ENCODE assay signal across 1 cellular context in the genomic region with DNA sequence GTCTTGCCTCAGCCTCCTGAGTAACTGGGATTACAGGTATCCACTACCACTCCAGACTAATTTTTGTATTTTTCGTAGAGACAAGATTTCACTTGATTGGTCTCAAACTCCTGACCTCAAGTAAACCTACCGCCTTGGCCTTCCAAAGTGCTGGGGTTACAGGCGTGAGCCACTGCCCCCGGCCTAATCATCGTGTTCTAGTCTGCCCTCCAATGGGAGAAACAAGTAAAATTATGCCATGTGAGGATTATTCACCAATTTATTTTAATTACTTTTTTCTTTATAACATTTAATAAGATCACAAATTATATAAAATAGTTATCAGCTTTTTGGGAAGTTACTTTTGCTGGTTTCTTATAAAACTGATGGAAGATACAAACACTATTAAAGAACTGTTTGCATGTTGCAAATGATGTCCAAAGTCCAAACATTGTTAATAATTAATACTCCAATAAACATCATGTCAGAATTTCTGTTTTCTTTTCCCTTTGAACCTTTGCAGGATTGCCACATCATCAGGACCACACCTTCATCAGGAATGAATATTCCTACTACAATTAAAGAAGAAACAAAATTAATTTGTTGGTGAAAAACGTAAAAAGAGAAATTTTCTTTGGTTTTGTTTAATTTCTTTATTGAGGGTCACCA.
TF ChIP-seq lines count a peak whose summit lies in the region.

No MANE protein-coding gene starts in this region.

TF ChIP-seq in HepG2, 621 proteins besides CTCF, POLR2A, EP300 and RAD21 (continued from another document and continues in another):
- TF ChIP-seq TOPORS (CRISPR knock-in tag; IDR thresholded peaks at IDR 0.05), result no peak
- TF ChIP-seq ZNF121 (CRISPR knock-in tag; IDR thresholded peaks at IDR 0.05), result no peak
- TF ChIP-seq ZBTB42 (CRISPR knock-in tag; IDR thresholded peaks at IDR 0.05), result no peak
- TF ChIP-seq RXRA (CRISPR knock-in tag; IDR thresholded peaks at IDR 0.05), result peak; percentile 42; the same call in 1 of the 2 replicates
- TF ChIP-seq, protein P1, sequence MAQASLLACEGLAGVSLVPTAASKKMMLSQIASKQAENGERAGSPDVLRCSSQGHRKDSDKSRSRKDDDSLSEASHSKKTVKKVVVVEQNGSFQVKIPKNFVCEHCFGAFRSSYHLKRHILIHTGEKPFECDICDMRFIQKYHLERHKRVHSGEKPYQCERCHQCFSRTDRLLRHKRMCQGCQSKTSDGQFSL (CRISPR knock-in tag; IDR thresholded peaks at IDR 0.05), result no peak
- TF ChIP-seq AKAP8 (CRISPR knock-in tag; IDR thresholded peaks at IDR 0.05), result no peak
- TF ChIP-seq SKIL (CRISPR knock-in tag; IDR thresholded peaks at IDR 0.05; ENCODE audit: borderline replicate concordance), result no peak
- no peak for TF ChIP-seq DPF2 (CRISPR knock-in tag; IDR thresholded peaks at IDR 0.05; ENCODE audit: borderline replicate concordance, low read depth)
- TF ChIP-seq, protein P2, sequence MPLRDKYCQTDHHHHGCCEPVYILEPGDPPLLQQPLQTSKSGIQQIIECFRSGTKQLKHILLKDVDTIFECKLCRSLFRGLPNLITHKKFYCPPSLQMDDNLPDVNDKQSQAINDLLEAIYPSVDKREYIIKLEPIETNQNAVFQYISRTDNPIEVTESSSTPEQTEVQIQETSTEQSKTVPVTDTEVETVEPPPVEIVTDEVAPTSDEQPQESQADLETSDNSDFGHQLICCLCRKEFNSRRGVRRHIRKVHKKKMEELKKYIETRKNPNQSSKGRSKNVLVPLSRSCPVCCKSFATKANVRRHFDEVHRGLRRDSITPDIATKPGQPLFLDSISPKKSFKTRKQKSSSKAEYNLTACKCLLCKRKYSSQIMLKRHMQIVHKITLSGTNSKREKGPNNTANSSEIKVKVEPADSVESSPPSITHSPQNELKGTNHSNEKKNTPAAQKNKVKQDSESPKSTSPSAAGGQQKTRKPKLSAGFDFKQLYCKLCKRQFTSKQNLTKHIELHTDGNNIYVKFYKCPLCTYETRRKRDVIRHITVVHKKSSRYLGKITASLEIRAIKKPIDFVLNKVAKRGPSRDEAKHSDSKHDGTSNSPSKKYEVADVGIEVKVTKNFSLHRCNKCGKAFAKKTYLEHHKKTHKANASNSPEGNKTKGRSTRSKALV (CRISPR knock-in tag; IDR thresholded peaks at IDR 0.05), result no peak
- TF ChIP-seq ZNF891 (CRISPR knock-in tag; IDR thresholded peaks at IDR 0.05), result no peak
- TF ChIP-seq NFIB (CRISPR knock-in tag; IDR thresholded peaks at IDR 0.05; ENCODE audit: borderline replicate concordance), result no peak
- TF ChIP-seq NR2C2 (CRISPR knock-in tag; IDR thresholded peaks at IDR 0.05; ENCODE audit: borderline replicate concordance), result no peak
- no peak for TF ChIP-seq ZNF33A (CRISPR knock-in tag; IDR thresholded peaks at IDR 0.05; ENCODE audit: borderline replicate concordance)
- peak; percentile 76 for TF ChIP-seq GATAD2A (CRISPR knock-in tag; IDR thresholded peaks at IDR 0.05)
- TF ChIP-seq MED1 (CRISPR knock-in tag; IDR thresholded peaks at IDR 0.05), result peak; percentile 66
- TF ChIP-seq, protein P3, sequence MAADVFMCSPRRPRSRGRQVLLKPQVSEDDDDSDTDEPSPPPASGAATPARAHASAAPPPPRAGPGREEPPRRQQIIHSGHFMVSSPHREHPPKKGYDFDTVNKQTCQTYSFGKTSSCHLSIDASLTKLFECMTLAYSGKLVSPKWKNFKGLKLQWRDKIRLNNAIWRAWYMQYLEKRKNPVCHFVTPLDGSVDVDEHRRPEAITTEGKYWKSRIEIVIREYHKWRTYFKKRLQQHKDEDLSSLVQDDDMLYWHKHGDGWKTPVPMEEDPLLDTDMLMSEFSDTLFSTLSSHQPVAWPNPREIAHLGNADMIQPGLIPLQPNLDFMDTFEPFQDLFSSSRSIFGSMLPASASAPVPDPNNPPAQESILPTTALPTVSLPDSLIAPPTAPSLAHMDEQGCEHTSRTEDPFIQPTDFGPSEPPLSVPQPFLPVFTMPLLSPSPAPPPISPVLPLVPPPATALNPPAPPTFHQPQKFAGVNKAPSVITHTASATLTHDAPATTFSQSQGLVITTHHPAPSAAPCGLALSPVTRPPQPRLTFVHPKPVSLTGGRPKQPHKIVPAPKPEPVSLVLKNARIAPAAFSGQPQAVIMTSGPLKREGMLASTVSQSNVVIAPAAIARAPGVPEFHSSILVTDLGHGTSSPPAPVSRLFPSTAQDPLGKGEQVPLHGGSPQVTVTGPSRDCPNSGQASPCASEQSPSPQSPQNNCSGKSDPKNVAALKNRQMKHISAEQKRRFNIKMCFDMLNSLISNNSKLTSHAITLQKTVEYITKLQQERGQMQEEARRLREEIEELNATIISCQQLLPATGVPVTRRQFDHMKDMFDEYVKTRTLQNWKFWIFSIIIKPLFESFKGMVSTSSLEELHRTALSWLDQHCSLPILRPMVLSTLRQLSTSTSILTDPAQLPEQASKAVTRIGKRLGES (CRISPR knock-in tag; IDR thresholded peaks at IDR 0.05; ENCODE audit: borderline replicate concordance), result no peak
- no peak for TF ChIP-seq ZNF850 (CRISPR knock-in tag; conservative IDR thresholded peaks at IDR 0.05)
- TF ChIP-seq MTA3 (CRISPR knock-in tag; IDR thresholded peaks at IDR 0.05), result no peak
- no peak for TF ChIP-seq ZNF780A (CRISPR knock-in tag; IDR thresholded peaks at IDR 0.05)
- peak; percentile 64 for TF ChIP-seq HNF4G (IDR thresholded peaks at IDR 0.05; ENCODE audit: borderline replicate concordance, low read depth, low read length)
- no peak for TF ChIP-seq HNF4G (CRISPR knock-in tag; IDR thresholded peaks at IDR 0.05; ENCODE audit: borderline replicate concordance, low read depth)
- TF ChIP-seq XBP1 (CRISPR knock-in tag; IDR thresholded peaks at IDR 0.05), result no peak
- no peak for TF ChIP-seq ZNF607 (CRISPR knock-in tag; IDR thresholded peaks at IDR 0.05; ENCODE audit: borderline replicate concordance)
- TF ChIP-seq NFE2 (CRISPR knock-in tag; IDR thresholded peaks at IDR 0.05), result no peak
- TF ChIP-seq CSRNP2 (CRISPR knock-in tag; conservative IDR thresholded peaks at IDR 0.05; ENCODE audit: low read depth), result no peak
- TF ChIP-seq PPARG (CRISPR knock-in tag; conservative IDR thresholded peaks at IDR 0.05), result peak; percentile 64
- no peak for TF ChIP-seq ZZZ3 (CRISPR knock-in tag; IDR thresholded peaks at IDR 0.05; ENCODE audit: borderline replicate concordance)
- TF ChIP-seq RFX3 (CRISPR knock-in tag; IDR thresholded peaks at IDR 0.05), result no peak
- no peak for TF ChIP-seq ZNF574 (CRISPR knock-in tag; IDR thresholded peaks at IDR 0.05)
- TF ChIP-seq ZNF580 (CRISPR knock-in tag; IDR thresholded peaks at IDR 0.05; ENCODE audit: borderline replicate concordance, low read depth), result no peak
- TF ChIP-seq, protein P4, sequence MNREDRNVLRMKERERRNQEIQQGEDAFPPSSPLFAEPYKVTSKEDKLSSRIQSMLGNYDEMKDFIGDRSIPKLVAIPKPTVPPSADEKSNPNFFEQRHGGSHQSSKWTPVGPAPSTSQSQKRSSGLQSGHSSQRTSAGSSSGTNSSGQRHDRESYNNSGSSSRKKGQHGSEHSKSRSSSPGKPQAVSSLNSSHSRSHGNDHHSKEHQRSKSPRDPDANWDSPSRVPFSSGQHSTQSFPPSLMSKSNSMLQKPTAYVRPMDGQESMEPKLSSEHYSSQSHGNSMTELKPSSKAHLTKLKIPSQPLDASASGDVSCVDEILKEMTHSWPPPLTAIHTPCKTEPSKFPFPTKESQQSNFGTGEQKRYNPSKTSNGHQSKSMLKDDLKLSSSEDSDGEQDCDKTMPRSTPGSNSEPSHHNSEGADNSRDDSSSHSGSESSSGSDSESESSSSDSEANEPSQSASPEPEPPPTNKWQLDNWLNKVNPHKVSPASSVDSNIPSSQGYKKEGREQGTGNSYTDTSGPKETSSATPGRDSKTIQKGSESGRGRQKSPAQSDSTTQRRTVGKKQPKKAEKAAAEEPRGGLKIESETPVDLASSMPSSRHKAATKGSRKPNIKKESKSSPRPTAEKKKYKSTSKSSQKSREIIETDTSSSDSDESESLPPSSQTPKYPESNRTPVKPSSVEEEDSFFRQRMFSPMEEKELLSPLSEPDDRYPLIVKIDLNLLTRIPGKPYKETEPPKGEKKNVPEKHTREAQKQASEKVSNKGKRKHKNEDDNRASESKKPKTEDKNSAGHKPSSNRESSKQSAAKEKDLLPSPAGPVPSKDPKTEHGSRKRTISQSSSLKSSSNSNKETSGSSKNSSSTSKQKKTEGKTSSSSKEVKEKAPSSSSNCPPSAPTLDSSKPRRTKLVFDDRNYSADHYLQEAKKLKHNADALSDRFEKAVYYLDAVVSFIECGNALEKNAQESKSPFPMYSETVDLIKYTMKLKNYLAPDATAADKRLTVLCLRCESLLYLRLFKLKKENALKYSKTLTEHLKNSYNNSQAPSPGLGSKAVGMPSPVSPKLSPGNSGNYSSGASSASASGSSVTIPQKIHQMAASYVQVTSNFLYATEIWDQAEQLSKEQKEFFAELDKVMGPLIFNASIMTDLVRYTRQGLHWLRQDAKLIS (CRISPR knock-in tag; IDR thresholded peaks at IDR 0.05), result no peak
- TF ChIP-seq, protein P5, sequence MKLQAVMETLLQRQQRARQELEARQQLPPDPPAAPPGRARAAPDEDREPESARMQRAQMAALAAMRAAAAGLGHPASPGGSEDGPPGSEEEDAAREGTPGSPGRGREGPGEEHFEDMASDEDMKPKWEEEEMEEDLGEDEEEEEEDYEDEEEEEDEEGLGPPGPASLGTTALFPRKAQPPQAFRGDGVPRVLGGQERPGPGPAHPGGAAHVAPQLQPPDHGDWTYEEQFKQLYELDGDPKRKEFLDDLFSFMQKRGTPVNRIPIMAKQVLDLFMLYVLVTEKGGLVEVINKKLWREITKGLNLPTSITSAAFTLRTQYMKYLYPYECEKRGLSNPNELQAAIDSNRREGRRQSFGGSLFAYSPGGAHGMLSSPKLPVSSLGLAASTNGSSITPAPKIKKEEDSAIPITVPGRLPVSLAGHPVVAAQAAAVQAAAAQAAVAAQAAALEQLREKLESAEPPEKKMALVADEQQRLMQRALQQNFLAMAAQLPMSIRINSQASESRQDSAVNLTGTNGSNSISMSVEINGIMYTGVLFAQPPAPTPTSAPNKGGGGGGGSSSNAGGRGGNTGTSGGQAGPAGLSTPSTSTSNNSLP (IDR thresholded peaks at IDR 0.05; ENCODE audit: low read depth, low read length), result peak; percentile 91
- no peak for TF ChIP-seq PHF20 (CRISPR knock-in tag; IDR thresholded peaks at IDR 0.05)
- no peak for TF ChIP-seq MIER2 (CRISPR knock-in tag; IDR thresholded peaks at IDR 0.05)
- no peak for TF ChIP-seq ERF (CRISPR knock-in tag; IDR thresholded peaks at IDR 0.05)
- no peak for TF ChIP-seq E2F2 (CRISPR knock-in tag; IDR thresholded peaks at IDR 0.05; ENCODE audit: borderline replicate concordance)
